In genomic region chr3:112597945-112598344, GRCh38 we compare ENCODE assay signal across 35 cellular contexts.
"Had no signal": no experiment of that assay in that cellular context is flagged by ENCODE, and none has a peak within 500 bp of the region (broad histone marks: within the 10 kb centered on the region; RNA-seq: fewer than 3 reads in every experiment).

No MANE protein-coding gene starts in this region.

- H3K9me3 ChIP-seq: MG63 had no signal

- H3K9ac ChIP-seq: KMS-11 had no signal

- H3K4me3 ChIP-seq: MG63 had no signal

- H3K27me3 ChIP-seq: MG63 had no signal

- H3K4me2 ChIP-seq: KMS-11 had no signal

- DNase-seq: Karpas-422, Kasumi-1, MG63, MM.1S, MV-4-11, NCI-H1048, NCI-H1092, NCI-H1092 treated with DMSO at 0.1 percent for 48 hours, NCI-H1105, NCI-H1105 treated with DMSO at 0.1 percent for 48 hours, NCI-H1417, NCI-H1417 treated with DMSO at 0.1 percent for 48 hours, NCI-H1436, NCI-H1436 treated with DMSO at 0.1 percent for 48 hours, NCI-H146, NCI-H1694, NCI-H1694 treated with DMSO at 0.1 percent for 48 hours, NCI-H187, NCI-H187 treated with DMSO at 0.1 percent for 48 hours, NCI-H1930, NCI-H2029, NCI-H2029 treated with DMSO at 0.1 percent for 48 hours, NCI-H2081, NCI-H2081 treated with DMSO at 0.1 percent for 48 hours, NCI-H2107, NCI-H2171, NCI-H2171 treated with DMSO at 0.1 percent for 48 hours, NCI-H2227 treated with DMSO at 0.1 percent for 48 hours, NCI-H226, NCI-H345, NCI-H446, NCI-H446 treated with DMSO at 0.1 percent for 48 hours, NCI-H510A, NCI-H510A treated with DMSO at 0.1 percent for 48 hours had no signal

- H3K27ac ChIP-seq: KMS-11 had no signal
